In genomic region chr12:121810833-121811433, GRCh38 we compare ENCODE assay signal across 10 cellular contexts. TPM values are rescaled to one million over a fixed set of nuclear protein-coding genes. Genes with fewer than 3 reads are reported as not detected.
DNase-seq lines count a peak whose midpoint lies in the region; ATAC-seq and TF ChIP-seq lines count a peak whose summit lies in the region.
"Had no signal": no experiment of that assay in that cellular context is flagged by ENCODE, and none has a peak within 500 bp of the region (broad histone marks: within the 10 kb centered on the region; RNA-seq: fewer than 3 reads in every experiment).

No MANE protein-coding gene starts in this region.

- whole genome bisulfite sequencing in gastroesophageal sphincter (ENCODE audit: low coverage in 1 of 2), 2 donors = 26 to 44% methylated on average over 3 to 4 of the region's 6 CpGs

- no peaks in the 10 kb centered on the region for H3K27me3 ChIP-seq in gastroesophageal sphincter

- TF ChIP-seq CTCF in WI38 (IDR thresholded peaks at IDR 0.05; ENCODE audit: low read depth, low read length) (no peak), gastroesophageal sphincter (IDR thresholded peaks at IDR 0.05) (no peak)

- H3K36me3 ChIP-seq in gastroesophageal sphincter = peaks cover 0 to 70% of the 10 kb centered on the region in 2 donors

- peaks cover 56 to 59% of the 10 kb centered on the region in 2 donors for H3K36me3 Mint-ChIP-seq in stimulated activated naive B cell treated with anti-CD40 and anti-IgM and Interleukin-4, amounts not matched to agents 10 μg/mL and 1 μg/mL and 100 μg/mL, for 72 hours

- peaks cover 0 to 81% (median 44%) of the 10 kb centered on the region in 3 donors for H3K4me1 ChIP-seq in gastroesophageal sphincter

- H3K27ac ChIP-seq in gastroesophageal sphincter = peak overlapping the region in 3 of 4 donors; percentile 83 to 84 (median 83)

- H3K27me3 Mint-ChIP-seq in stimulated activated naive B cell treated with anti-CD40 and anti-IgM and Interleukin-4, amounts not matched to agents 10 μg/mL and 1 μg/mL and 100 μg/mL, for 72 hours = no peaks in the 10 kb centered on the region

- TF ChIP-seq POLR2A in gastroesophageal sphincter (IDR thresholded peaks at IDR 0.05) = no peak

- TF ChIP-seq EP300 in gastroesophageal sphincter (IDR thresholded peaks at IDR 0.05) = no peak

- no peak for ATAC-seq in gastroesophageal sphincter
- ATAC-seq in stimulated activated naive B cell treated with anti-CD40 and anti-IgM and Interleukin-4, amounts not matched to agents 10 μg/mL and 1 μg/mL and 100 μg/mL, for 72 hours (replicated peaks) = no peak
- no peak for ATAC-seq in GM21390 (IDR thresholded peaks at IDR 0.05; ENCODE audit: unreplicated experiment)

- peaks cover 37 to 71% of the 10 kb centered on the region in 2 donors for H3K4me1 Mint-ChIP-seq in stimulated activated naive B cell treated with anti-CD40 and anti-IgM and Interleukin-4, amounts not matched to agents 10 μg/mL and 1 μg/mL and 100 μg/mL, for 72 hours

- H3K4me3 Mint-ChIP-seq in stimulated activated naive B cell treated with anti-CD40 and anti-IgM and Interleukin-4, amounts not matched to agents 10 μg/mL and 1 μg/mL and 100 μg/mL, for 72 hours = peak overlapping the region; percentile 87 to 91

- peak; percentile 30 for DNase-seq in SIG-M5 treated with dmso at 0.1 percent for 504 hours (lab: John Stamatoyannopoulos, UW; ENCODE audit: unreplicated experiment)
- DNase-seq in SIG-M5 (lab: John Stamatoyannopoulos, UW) = no peak
- no peak for DNase-seq in stimulated activated naive B cell treated with anti-CD40 and anti-IgM and Interleukin-4, amounts not matched to agents 10 μg/mL and 1 μg/mL and 100 μg/mL, for 72 hours
- DNase-seq in NCI-H187 treated with DMSO at 0.1 percent for 48 hours (lab: John Stamatoyannopoulos, UW) = no peak
- DNase-seq in NCI-H187 (lab: John Stamatoyannopoulos, UW) = no peak
- DNase-seq: AML-193 had no signal

- no peaks in the 10 kb centered on the region for H3K9me3 ChIP-seq in gastroesophageal sphincter

- H3K9me3 Mint-ChIP-seq in stimulated activated naive B cell treated with anti-CD40 and anti-IgM and Interleukin-4, amounts not matched to agents 10 μg/mL and 1 μg/mL and 100 μg/mL, for 72 hours = no peaks in the 10 kb centered on the region

- peak overlapping the region; percentile 90 for H3K27ac Mint-ChIP-seq in stimulated activated naive B cell treated with anti-CD40 and anti-IgM and Interleukin-4, amounts not matched to agents 10 μg/mL and 1 μg/mL and 100 μg/mL, for 72 hours

- H3K4me3 ChIP-seq in WI38 (ENCODE audit: low read depth, low read length) = peak overlapping the region; percentile 65
- peak overlapping the region in 1 of 2 donors; percentile 64 for H3K4me3 ChIP-seq in gastroesophageal sphincter

RNA-seq across cellular contexts. Expression of gene SETD1B, which starts 7.1 kb away (rescaled TPM):
- 10 to 100 TPM in 3 of 4 donors, 1 to 10 TPM in 1; 9.6 to 25.1 (median 20.3) TPM for total RNA-seq in gastroesophageal sphincter

RNA-seq across cellular contexts. Expression of gene RHOF, which starts 17.4 kb away (rescaled TPM):
- 10 to 100 TPM in 3 of 4 donors, 1 to 10 TPM in 1; 9.4 to 15.7 (median 12.1) TPM for total RNA-seq in gastroesophageal sphincter

RNA-seq across cellular contexts. Expression of gene HPD, which starts 47.7 kb away (rescaled TPM):
- 1 to 10 TPM in 3 of 4 donors, not detected in 1; 1.2 to 5.0 (median 2.6) TPM for total RNA-seq in gastroesophageal sphincter
- total RNA-seq: lung microvascular endothelial cell had no signal
